ENCODE assay signal across 1 cellular context in the genomic region with DNA sequence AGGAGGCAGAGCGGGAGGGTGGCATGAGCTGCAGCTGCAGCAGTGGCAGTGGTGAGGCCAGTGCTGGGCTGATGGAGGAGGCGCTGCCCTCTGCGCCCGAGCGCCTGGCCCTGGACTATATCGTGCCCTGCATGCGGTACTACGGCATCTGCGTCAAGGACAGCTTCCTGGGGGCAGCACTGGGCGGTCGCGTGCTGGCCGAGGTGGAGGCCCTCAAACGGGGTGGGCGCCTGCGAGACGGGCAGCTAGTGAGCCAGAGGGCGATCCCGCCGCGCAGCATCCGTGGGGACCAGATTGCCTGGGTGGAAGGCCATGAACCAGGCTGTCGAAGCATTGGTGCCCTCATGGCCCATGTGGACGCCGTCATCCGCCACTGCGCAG.
TF ChIP-seq lines count a peak whose summit lies in the region.

No MANE protein-coding gene starts in this region.

TF ChIP-seq in endothelial cell of umbilical vein, 7 proteins besides CTCF, POLR2A, EP300 and RAD21:
- TF ChIP-seq GATA2 (IDR thresholded peaks at IDR 0.05; ENCODE audit: insufficient read depth, insufficient read length, low read depth, low read length): no peak
TF ChIP-seq in endothelial cell of umbilical vein: peak in this region for 0.
